ENCODE assay signal across 29 cellular contexts in the genomic region with DNA sequence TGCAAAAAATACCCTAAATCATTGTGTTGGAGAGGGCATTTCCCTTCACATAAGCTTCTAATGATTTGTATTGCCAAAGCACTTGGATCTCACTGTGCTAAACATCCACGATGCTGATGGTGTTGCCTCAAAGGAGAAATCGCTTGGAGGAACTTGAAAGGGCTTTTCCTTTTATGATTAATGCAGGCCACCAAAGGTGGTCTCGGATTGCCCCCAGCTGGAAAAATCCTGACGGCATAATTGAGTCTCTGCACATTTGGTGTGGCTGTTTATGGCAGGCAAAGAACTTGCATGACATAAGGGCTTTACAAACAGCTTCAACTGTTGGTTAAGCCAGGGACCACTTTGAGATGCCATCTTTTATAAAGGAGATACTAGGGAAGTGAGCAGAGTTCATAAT.
"Had no signal": no experiment of that assay in that cellular context is flagged by ENCODE, and none has a peak within 500 bp of the region (broad histone marks: within the 10 kb centered on the region; RNA-seq: fewer than 3 reads in every experiment).

No MANE protein-coding gene starts in this region.

- H3K9me3 ChIP-seq: neutrophil, ovary, psoas muscle, right lobe of liver, sigmoid colon, stomach, thoracic aorta, thyroid gland, tibial nerve, upper lobe of left lung, vagina had no signal

- H3K36me3 Mint-ChIP-seq: natural killer cell treated with Interleukin-12 subunit alpha and Interleukin-12 subunit beta and Interleukin-15 and Interleukin-18, amount 100 ng/mL, for 72 hours; stimulated activated effector memory CD8-positive, alpha-beta T cell treated with anti-CD3 and anti-CD28 coated beads, Interleukin-12 subunit alpha, Interleukin-12 subunit beta, amount 100 ng/mL, for 72 hours; stimulated activated naive B cell treated with anti-CD40 and anti-IgM and Interleukin-4, amounts not matched to agents 10 μg/mL and 1 μg/mL and 100 μg/mL, for 72 hours had no signal

- DNase-seq: naive B cell; naive thymus-derived CD8-positive, alpha-beta T cell; nephron progenitor cell; occipital lobe; ovary; posterior cingulate gyrus; psoas muscle; right cardiac atrium; right lobe of liver; sigmoid colon; small intestine; stimulated activated CD4-positive, alpha-beta T cell treated with anti-CD3 and anti-CD28 coated beads, Interleukin-15, amount 100 ng/mL, for 24 hours; stimulated activated CD4-positive, alpha-beta T cell treated with anti-CD3 and anti-CD28 coated beads, Interleukin-2, amount 100 ng/mL, for 24 hours; stimulated activated CD4-positive, alpha-beta T cell treated with anti-CD3 and anti-CD28 coated beads, Interleukin-2, amount 100 ng/mL, for 48 hours; stimulated activated CD4-positive, alpha-beta T cell treated with anti-CD3 and anti-CD28 coated beads, Interleukin-4, amount 100 ng/mL, for 24 hours; stimulated activated naive B cell treated with anti-CD40 and anti-IgM and Interleukin-4, amounts not matched to agents 10 μg/mL and 1 μg/mL and 100 μg/mL, for 72 hours; stimulated activated naive CD8-positive, alpha-beta T cell treated with anti-CD3 and anti-CD28 coated beads, Interleukin-15, Interleukin-2, amounts not matched to agents 100 U/mL and 50 U/mL, for 24 hours; stomach; thyroid gland; trophoblast cell; upper lobe of left lung had no signal

- H3K27ac ChIP-seq: neutrophil, ovary, parathyroid adenoma, psoas muscle, right lobe of liver, stomach, thoracic aorta, thyroid gland, upper lobe of left lung, vagina had no signal

- H3K9me3 Mint-ChIP-seq: nephron progenitor cell; stimulated activated effector memory CD8-positive, alpha-beta T cell treated with anti-CD3 and anti-CD28 coated beads, Interleukin-12 subunit alpha, Interleukin-12 subunit beta, amount 100 ng/mL, for 72 hours had no signal

- H2AFZ ChIP-seq: parathyroid adenoma had no signal

- H3K4me3 Mint-ChIP-seq: naive B cell; naive thymus-derived CD8-positive, alpha-beta T cell; natural killer cell treated with Interleukin-12 subunit alpha and Interleukin-12 subunit beta and Interleukin-15 and Interleukin-18, amount 100 ng/mL, for 72 hours; nephron progenitor cell; stimulated activated effector memory CD8-positive, alpha-beta T cell treated with anti-CD3 and anti-CD28 coated beads, Interleukin-12 subunit alpha, Interleukin-12 subunit beta, amount 100 ng/mL, for 72 hours; stimulated activated naive B cell treated with anti-CD40 and anti-IgM and Interleukin-4, amounts not matched to agents 10 μg/mL and 1 μg/mL and 100 μg/mL, for 72 hours had no signal

- H3K9ac ChIP-seq: parathyroid adenoma had no signal

- H3K4me3 ChIP-seq: ovary, psoas muscle, right lobe of liver, sigmoid colon, stomach, thoracic aorta, thyroid gland, tibial nerve, upper lobe of left lung, vagina had no signal

- H3K79me2 ChIP-seq: parathyroid adenoma had no signal

- H3K27me3 ChIP-seq: ovary, right lobe of liver, sigmoid colon, thyroid gland, tibial nerve, upper lobe of left lung, vagina had no signal

- H3K27ac Mint-ChIP-seq: naive B cell; naive thymus-derived CD8-positive, alpha-beta T cell; natural killer cell treated with Interleukin-12 subunit alpha and Interleukin-12 subunit beta and Interleukin-15 and Interleukin-18, amount 100 ng/mL, for 72 hours; nephron progenitor cell; stimulated activated effector memory CD8-positive, alpha-beta T cell treated with anti-CD3 and anti-CD28 coated beads, Interleukin-12 subunit alpha, Interleukin-12 subunit beta, amount 100 ng/mL, for 72 hours had no signal

- H3K27me3 Mint-ChIP-seq: progenitor cell of endocrine pancreas had no signal

- H3K4me1 ChIP-seq: parathyroid adenoma, psoas muscle, right lobe of liver, upper lobe of left lung, vagina had no signal

- H3K4me1 Mint-ChIP-seq: stimulated activated effector memory CD8-positive, alpha-beta T cell treated with anti-CD3 and anti-CD28 coated beads, Interleukin-12 subunit alpha, Interleukin-12 subunit beta, amount 100 ng/mL, for 72 hours had no signal

- ATAC-seq: naive thymus-derived CD8-positive, alpha-beta T cell; natural killer cell treated with Interleukin-12 subunit alpha and Interleukin-12 subunit beta and Interleukin-15 and Interleukin-18, amount 100 ng/mL, for 72 hours; psoas muscle; right cardiac atrium; right lobe of liver; stimulated activated effector memory CD8-positive, alpha-beta T cell treated with anti-CD3 and anti-CD28 coated beads, Interleukin-12 subunit alpha, Interleukin-12 subunit beta, amount 100 ng/mL, for 72 hours; stimulated activated naive B cell treated with anti-CD40 and anti-IgM and Interleukin-4, amounts not matched to agents 10 μg/mL and 1 μg/mL and 100 μg/mL, for 72 hours; stimulated activated naive CD8-positive, alpha-beta T cell treated with anti-CD3 and anti-CD28 coated beads, Interleukin-15, Interleukin-2, amounts not matched to agents 100 U/mL and 50 U/mL, for 24 hours had no signal

- H3K36me3 ChIP-seq: neutrophil, ovary, right lobe of liver, thoracic aorta, vagina had no signal
